15 cellular contexts compared by ENCODE assay signal in the genomic region with DNA sequence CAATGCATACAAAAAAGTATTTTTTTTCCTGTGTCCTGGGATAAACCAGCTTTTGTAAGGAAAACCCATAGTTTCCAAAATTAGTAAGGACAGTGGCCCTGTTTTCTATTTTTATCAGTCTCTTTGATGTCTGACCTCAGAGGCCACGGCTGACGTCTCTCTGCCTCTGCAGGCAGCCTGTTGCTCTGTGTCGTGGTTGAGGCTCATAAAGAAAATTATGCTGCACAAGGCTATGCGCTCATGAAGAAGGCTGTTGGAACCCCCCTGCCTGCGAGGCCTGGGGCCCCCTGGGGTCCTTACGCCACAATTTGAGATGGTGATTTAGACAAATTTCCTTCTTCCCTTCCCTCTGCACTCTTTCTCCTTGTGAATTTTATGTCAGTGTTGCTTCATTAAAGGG. TPM values are rescaled to one million over a fixed set of nuclear protein-coding genes. Genes with fewer than 3 reads are reported as not detected.
A peak's percentile ranks its signal among the peaks of the same experiment; 100 is the strongest.
DNase-seq lines count a peak whose midpoint lies in the region; ATAC-seq and TF ChIP-seq lines count a peak whose summit lies in the region.
"Had no signal": no experiment of that assay in that cellular context is flagged by ENCODE, and none has a peak within 500 bp of the region (broad histone marks: within the 10 kb centered on the region; RNA-seq: fewer than 3 reads in every experiment).

No MANE protein-coding gene starts in this region.

- peaks cover 3 to 22% (median 17%) of the 10 kb centered on the region in 11 experiments; a peak in 20 of 22 replicates for H3K27me3 ChIP-seq in BLaER1 treated with 17β-estradiol and CSF1 and Interleukin-3, amounts not matched to agents 10 nM and 100 nM
- no peaks in the 10 kb centered on the region for H3K27me3 ChIP-seq in mesenchymal stem cell (ENCODE audit: control insufficient read depth in 1 of 2, insufficient read depth in 1 of 2, low read length in 2 of 2)
- H3K27me3 ChIP-seq in GM23248 (replicated peaks; ENCODE audit: insufficient read depth) = no peaks in the 10 kb centered on the region

- no peak for ATAC-seq in HG03025 (IDR thresholded peaks at IDR 0.05; ENCODE audit: low FRiP score, unreplicated experiment)

- no peaks in the 10 kb centered on the region for H3K9me2 ChIP-seq in GM23248 (ENCODE audit: insufficient read depth)
- no peaks in the 10 kb centered on the region for H3K9me2 ChIP-seq in OCI-LY7 (ENCODE audit: insufficient read depth, low read length)

- H2BK120ac ChIP-seq in mesenchymal stem cell (ENCODE audit: low read depth, low read length) = no peak overlapping the region

- intact Hi-C loops in OCI-LY7 (cut with micrococcal nuclease; ENCODE audit: unreplicated experiment) = no loop called here

- H3K9me3 ChIP-seq in BLaER1 treated with 17β-estradiol and CSF1 and Interleukin-3, amounts not matched to agents 10 nM and 100 nM (replicated peaks in 1 of 11) = peaks cover 15 to 19% (median 17%) of the 10 kb centered on the region in 11 experiments
- H3K9me3 ChIP-seq in mesenchymal stem cell (ENCODE audit: control insufficient read depth, low read length) (peaks cover 8% of the 10 kb centered on the region), GM23248 (ENCODE audit: low read depth) (no peaks in the 10 kb centered on the region), OCI-LY7 (ENCODE audit: low read length) (peaks cover 6% of the 10 kb centered on the region; the same call in 1 of the 2 replicates)

- H4K91ac ChIP-seq in mesenchymal stem cell (ENCODE audit: low read length) = no peak overlapping the region

- 56% methylated on average over 5 of the region's 6 CpGs for WGBS in mesenchymal stem cell
- 80 to 87% methylated on average over 6 of the region's 6 CpGs for WGBS in GM23248 (ENCODE audit: low coverage in 1 of 2, low lambda C conversion rate in 2 of 2, missing lambda C conversion rate in 2 of 2), 2 experiments

- peak; percentile 77 for DNase-seq in NB4 (ENCODE audit: low read depth)
- DNase-seq in cardiac fibroblast (ENCODE audit: low read depth in 2 of 2) = peak; percentile 11 to 22
- peak; percentile 76 for DNase-seq in mesenchymal stem cell
- no peak for DNase-seq in GM23248
- DNase-seq in hypothalamus (lab: John Stamatoyannopoulos, UW) = no peak
- no peak for DNase-seq in OCI-LY7 (ENCODE audit: low spot score)
- DNase-seq: activated naive CD4-positive, alpha-beta T cell; cerebellar nuclear complex; NCI-H187 treated with DMSO at 0.1 percent for 48 hours; stimulated activated CD4-positive, alpha-beta T cell treated with anti-CD3 and anti-CD28 coated beads, Interleukin-1b, Interleukin-23, amount 100 ng/mL, for 48 hours; trophoblast cell had no signal

- no peak overlapping the region for H4K8ac ChIP-seq in mesenchymal stem cell (ENCODE audit: low read length)

- TF ChIP-seq CTCF in NB4 (IDR thresholded peaks at IDR 0.05; ENCODE audit: low read depth, low read length) (no peak), cardiac fibroblast (IDR thresholded peaks at IDR 0.05; ENCODE audit: low read depth, low read length) (no peak), OCI-LY7 (conservative IDR thresholded peaks at IDR 0.05; ENCODE audit: low read length) (no peak)

- no peak overlapping the region for H2BK5ac ChIP-seq in mesenchymal stem cell (ENCODE audit: low read depth, low read length, poor library complexity, severe bottlenecking)

- peak overlapping the region in 8 of 11 experiments; percentile 19 to 59 (median 36); a peak in 12 of 22 replicates for H3K4me2 ChIP-seq in BLaER1 treated with 17β-estradiol and CSF1 and Interleukin-3, amounts not matched to agents 10 nM and 100 nM
- peak overlapping the region; percentile 31 for H3K4me2 ChIP-seq in mesenchymal stem cell (ENCODE audit: low read length, poor library complexity, severe bottlenecking)
- H3K4me2 ChIP-seq in GM23248 (ENCODE audit: unreplicated experiment) = no peak overlapping the region
- no peak overlapping the region for H3K4me2 ChIP-seq in OCI-LY7 (ENCODE audit: low read length)
- H3K4me2 ChIP-seq: KMS-11 had no signal

- peaks cover 0 to 23% (median 10%) of the 10 kb centered on the region in 11 experiments; a peak in 12 of 22 replicates for H3K36me3 ChIP-seq in BLaER1 treated with 17β-estradiol and CSF1 and Interleukin-3, amounts not matched to agents 10 nM and 100 nM
- H3K36me3 ChIP-seq in mesenchymal stem cell (ENCODE audit: control insufficient read depth in 1 of 2, insufficient read depth in 2 of 2, low read depth in 1 of 2, low read length in 2 of 2) (peaks cover 0 to 21% of the 10 kb centered on the region in 2 experiments), GM23248 (ENCODE audit: low read depth) (no peaks in the 10 kb centered on the region), OCI-LY7 (ENCODE audit: insufficient read depth, low read length) (no peaks in the 10 kb centered on the region)

- POLR2A ChIA-PET in OCI-LY7 (lab: Charles Lee) = no interaction called here

- no peak overlapping the region for H3K9ac ChIP-seq in BLaER1 treated with 17β-estradiol and CSF1 and Interleukin-3, amounts not matched to agents 10 nM and 100 nM
- H3K9ac ChIP-seq in mesenchymal stem cell (ENCODE audit: low read length) (no peak overlapping the region), GM23248 (no peak overlapping the region)
- H3K9ac ChIP-seq: KMS-11, parathyroid adenoma had no signal

- no peak overlapping the region for H2BK15ac ChIP-seq in mesenchymal stem cell (ENCODE audit: low read depth, poor library complexity, severe bottlenecking)

- H2AFZ ChIP-seq in mesenchymal stem cell (ENCODE audit: low read depth, low read length) (no peak overlapping the region), GM23248 (no peak overlapping the region), OCI-LY7 (ENCODE audit: low read length) (no peak overlapping the region)
- H2AFZ ChIP-seq: parathyroid adenoma had no signal

- TF ChIP-seq POLR2A in NB4 (IDR thresholded peaks at IDR 0.05; ENCODE audit: extremely low read depth, insufficient read length) = no peak

- peaks cover 32 to 57% (median 49%) of the 10 kb centered on the region in 10 experiments for H3K4me1 ChIP-seq in BLaER1 treated with 17β-estradiol and CSF1 and Interleukin-3, amounts not matched to agents 10 nM and 100 nM
- H3K4me1 ChIP-seq in mesenchymal stem cell (ENCODE audit: control insufficient read depth, insufficient read depth, low read depth, low read length) (peaks cover 21% of the 10 kb centered on the region), GM23248 (ENCODE audit: insufficient read depth) (no peaks in the 10 kb centered on the region), OCI-LY7 (ENCODE audit: insufficient read depth, low read length, poor library complexity, severe bottlenecking) (no peaks in the 10 kb centered on the region)
- H3K4me1 ChIP-seq: parathyroid adenoma had no signal

- in situ Hi-C loops in GM23248 (cut with MboI) = no loop called here

- no peak overlapping the region for H2BK12ac ChIP-seq in mesenchymal stem cell (ENCODE audit: low read length in 2 of 2)

- H3K18ac ChIP-seq in mesenchymal stem cell (ENCODE audit: low read depth in 1 of 2, low read length in 2 of 2) = no peak overlapping the region

- H3F3A ChIP-seq in GM23248 (ENCODE audit: insufficient read depth) = no peaks in the 10 kb centered on the region

- H3K79me1 ChIP-seq in mesenchymal stem cell (replicated peaks; ENCODE audit: low read length, poor library complexity, severe bottlenecking) = peaks cover 54% of the 10 kb centered on the region

- no peak overlapping the region for H3K14ac ChIP-seq in mesenchymal stem cell (ENCODE audit: low read length in 2 of 2)

- H3K79me2 ChIP-seq in GM23248 (ENCODE audit: insufficient read depth) (peaks cover 51% of the 10 kb centered on the region), OCI-LY7 (ENCODE audit: insufficient read depth, low read depth, low read length) (no peaks in the 10 kb centered on the region)

- no peak overlapping the region for H3K4me3 ChIP-seq in BLaER1 treated with 17β-estradiol and CSF1 and Interleukin-3, amounts not matched to agents 10 nM and 100 nM
- H3K4me3 ChIP-seq in NB4 (ENCODE audit: low read depth, low read length) (no peak overlapping the region), cardiac fibroblast (replicated peaks in 1 of 2; ENCODE audit: low read depth in 2 of 2, low read length in 2 of 2) (no peak overlapping the region), mesenchymal stem cell (ENCODE audit: insufficient read depth in 1 of 2, low read depth in 1 of 2, low read length in 2 of 2) (no peak overlapping the region), GM23248 (no peak overlapping the region), OCI-LY7 (ENCODE audit: low read depth, low read length, poor library complexity, severe bottlenecking) (no peak overlapping the region)

- H3K23ac ChIP-seq in mesenchymal stem cell (ENCODE audit: low read length in 2 of 2) = no peak overlapping the region

- CTCF ChIA-PET in OCI-LY7 (lab: Charles Lee; ENCODE audit: unreplicated experiment) = no interaction called here

- H3K27ac ChIP-seq in BLaER1 treated with 17β-estradiol and CSF1 and Interleukin-3, amounts not matched to agents 10 nM and 100 nM = no peak overlapping the region
- H3K27ac ChIP-seq in mesenchymal stem cell (ENCODE audit: low read length, poor library complexity, severe bottlenecking) = no peak overlapping the region
- H3K27ac ChIP-seq in GM23248 = no peak overlapping the region
- no peak overlapping the region for H3K27ac ChIP-seq in OCI-LY7 (ENCODE audit: low read depth, low read length, poor library complexity, severe bottlenecking)
- H3K27ac ChIP-seq: KMS-11, parathyroid adenoma had no signal

- H3K4ac ChIP-seq in mesenchymal stem cell (ENCODE audit: low read depth in 1 of 2, low read length in 2 of 2) = no peak overlapping the region

- H4K20me1 ChIP-seq in BLaER1 treated with 17β-estradiol and CSF1 and Interleukin-3, amounts not matched to agents 10 nM and 100 nM = peaks cover 39 to 97% (median 76%) of the 10 kb centered on the region in 11 experiments; a peak in 21 of 22 replicates
- no peaks in the 10 kb centered on the region; the same call in none of the 2 replicates for H4K20me1 ChIP-seq in GM23248 (ENCODE audit: insufficient read depth)
- no peaks in the 10 kb centered on the region for H4K20me1 ChIP-seq in OCI-LY7 (ENCODE audit: insufficient read depth, low read length)

- no peak overlapping the region for H2AK5ac ChIP-seq in mesenchymal stem cell (ENCODE audit: low read length, severe bottlenecking)

- no TSS peak for BruUV-seq in OCI-LY7 (replicated peaks; lab: Mats Ljungman, UMichigan)

RNA-seq across cellular contexts. Expression of gene AGPAT3, which starts 48.9 kb away (rescaled TPM):
- polyA plus RNA-seq in mesenchymal stem cell (2013, experiment 1 of 2) = 38.6 TPM
- 39.2 TPM for polyA plus RNA-seq in mesenchymal stem cell (2013, experiment 2 of 2)
- 29.3 and 35.2 TPM in 2 replicates for total RNA-seq in GM23248 (2014; rRNA removed; shearing (Covaris generic))
- polyA plus RNA-seq in GM23248 (2016; fragmentation: Nextera tagmentation; extraction: Ambion mirVana) = 12.2 and 12.3 TPM in 2 replicates
- 9.2 and 10.3 TPM in 2 replicates for total RNA-seq in OCI-LY7 (2014; rRNA removed; shearing (Covaris generic))
- total RNA-seq in OCI-LY7 (2022) = 27.0 and 33.4 TPM in 2 replicates

Comparison
In these comparisons a context has a peak if more than half of its experiments do, and no peak if none do; other contexts are left out.
1. H3K4me2 ChIP-seq: peak in BLaER1 treated with 17β-estradiol and CSF1 and Interleukin-3, amounts not matched to agents 10 nM and 100 nM (8 of 11) and mesenchymal stem cell (single experiment); none in GM23248 (single experiment) and OCI-LY7 (single experiment).
2. DNase-seq: peak in NB4 (single experiment), cardiac fibroblast (2 of 2) and mesenchymal stem cell (single experiment); none in GM23248 (single experiment), hypothalamus (0 of 51) and OCI-LY7 (single experiment).